ENCODE assay signal across 8 cellular contexts in genomic region chr6:35719830-35720733, GRCh38. TPM values are rescaled to one million over a fixed set of nuclear protein-coding genes. Genes with fewer than 3 reads are reported as not detected.
DNase-seq lines count a peak whose midpoint lies in the region; ATAC-seq lines count a peak whose summit lies in the region.

No MANE protein-coding gene starts in this region.

- peak overlapping the region; percentile 1; the same call in 1 of the 2 replicates for H3K4me3 ChIP-seq in Jurkat, Clone E6-1 (ENCODE audit: low read length)

- DNase-seq in CD1c-positive myeloid dendritic cell (ENCODE audit: extremely low spot score) (peak; percentile 94), amniotic epithelial cell (ENCODE audit: low read depth) (peak; percentile 74), iPS-NIHi7 (ENCODE audit: extremely low spot score) (peak; percentile 38), smooth muscle cell of the brain vasculature (ENCODE audit: low read depth, low spot score) (peak; percentile 76), RKO (ENCODE audit: low spot score) (no peak), NCI-H774 (lab: John Stamatoyannopoulos, UW) (no peak)
- DNase-seq in Jurkat, Clone E6-1 (ENCODE audit: low read depth, low spot score) = peak; percentile 58

- ATAC-seq in GM19452 (IDR thresholded peaks at IDR 0.05; ENCODE audit: unreplicated experiment) = peak; percentile 66

RNA-seq across cellular contexts. Expression of gene ARMC12, which starts 16.8 kb away (rescaled TPM):
- 1.9 TPM for polyA plus RNA-seq in Jurkat, Clone E6-1 (2012; ENCODE audit: insufficient read depth, insufficient read length)

RNA-seq across cellular contexts. Expression of gene FKBP5, which starts 31.4 kb away (rescaled TPM):
- polyA plus RNA-seq in Jurkat, Clone E6-1 (2012; ENCODE audit: insufficient read depth, insufficient read length) = 41.1 TPM

RNA-seq across cellular contexts. Expression of gene CLPSL2, which starts 56.3 kb away (rescaled TPM):
- polyA plus RNA-seq in Jurkat, Clone E6-1 (2012; ENCODE audit: insufficient read depth, insufficient read length) = not detected

Comparison
In these comparisons a context has a peak if more than half of its experiments do, and no peak if none do; other contexts are left out.
1. DNase-seq: peak in CD1c-positive myeloid dendritic cell (single experiment), Jurkat, Clone E6-1 (single experiment), amniotic epithelial cell (single experiment), iPS-NIHi7 (single experiment) and smooth muscle cell of the brain vasculature (single experiment); none in RKO (single experiment) and NCI-H774 (single experiment).